In genomic region chr1:4585216-4585615, GRCh38 we compare ENCODE assay signal across 1 cellular context.
TF ChIP-seq lines count a peak whose summit lies in the region.

No MANE protein-coding gene starts in this region.

TF ChIP-seq in SK-N-SH, 30 proteins besides CTCF, POLR2A, EP300 and RAD21 (continued from another document):
- TF ChIP-seq RXRA (IDR thresholded peaks at IDR 0.05; ENCODE audit: borderline replicate concordance, low read depth) (no peak), REST (IDR thresholded peaks at IDR 0.05; ENCODE audit: low read depth, low read length) (no peak), MAX (IDR thresholded peaks at IDR 0.05; ENCODE audit: low read depth) (no peak), SMC3 (IDR thresholded peaks at IDR 0.05; ENCODE audit: low read depth, low read length) (no peak), FOXJ3 (CRISPR knock-in tag; IDR thresholded peaks at IDR 0.05) (no peak), PBX3 (IDR thresholded peaks at IDR 0.05) (no peak), CHD2 (IDR thresholded peaks at IDR 0.05; ENCODE audit: low read length, partially characterized antibody) (no peak)
TF ChIP-seq in SK-N-SH: peak in this region for 0.
